In genomic region chr14:53501361-53502320, GRCh38 we compare ENCODE assay signal across 1 cellular context.
TF ChIP-seq lines count a peak whose summit lies in the region.

No MANE protein-coding gene starts in this region.

TF ChIP-seq in IMR-90, 13 proteins besides CTCF, POLR2A, EP300 and RAD21:
- TF ChIP-seq BHLHE40 (IDR thresholded peaks at IDR 0.05; ENCODE audit: low read depth, low read length): peak; percentile 53; the same call in 1 of the 2 replicates
- TF ChIP-seq ELK1 (IDR thresholded peaks at IDR 0.05; ENCODE audit: borderline replicate concordance, low read depth, low read length): no peak
- peak; percentile 36; the same call in 1 of the 2 replicates for TF ChIP-seq FOS (IDR thresholded peaks at IDR 0.05; ENCODE audit: low read depth, low read length)
- peak; percentile 17 for TF ChIP-seq RCOR1 (IDR thresholded peaks at IDR 0.05; ENCODE audit: insufficient replicate concordance, low read length)
- no peak for TF ChIP-seq CHD1 (IDR thresholded peaks at IDR 0.05; ENCODE audit: low read depth, low read length)
- TF ChIP-seq CEBPB (IDR thresholded peaks at IDR 0.05; ENCODE audit: low read depth, low read length): peak; percentile 96
